1 cellular context compared by ENCODE assay signal in genomic region chr20:63863798-63864544, GRCh38.
TF ChIP-seq lines count a peak whose summit lies in the region.

No MANE protein-coding gene starts in this region.

TF ChIP-seq in H1, 55 proteins besides CTCF, POLR2A, EP300 and RAD21:
- TF ChIP-seq CBX5 (IDR thresholded peaks at IDR 0.05; ENCODE audit: low read depth, low read length) (no peak), HDAC6 (IDR thresholded peaks at IDR 0.05; ENCODE audit: low read depth, low read length) (no peak), CREB1 (IDR thresholded peaks at IDR 0.05) (0 out of 2 replicates have a peak, but pooled peaks have one; percentile 36), CTBP2 (IDR thresholded peaks at IDR 0.05; ENCODE audit: borderline replicate concordance, insufficient read depth, insufficient read length, low read length) (no peak), KDM1A (IDR thresholded peaks at IDR 0.05; ENCODE audit: borderline replicate concordance, low read length) (peak; percentile 34; the same call in 1 of the 2 replicates), HDAC2 (IDR thresholded peaks at IDR 0.05; ENCODE audit: borderline replicate concordance in 1 of 2, low read depth in 2 of 2, low read length in 2 of 2) (0 out of 4 replicates have a peak, but pooled peaks of 1 of the 2 experiments have one; percentile 27), E2F6 (IDR thresholded peaks at IDR 0.05) (no peak), NRF1 (IDR thresholded peaks at IDR 0.05; ENCODE audit: low read depth, low read length) (peak; percentile 26; the same call in 1 of the 2 replicates), MAFK (IDR thresholded peaks at IDR 0.05; ENCODE audit: low read depth, low read length) (no peak), ATF2 (IDR thresholded peaks at IDR 0.05; ENCODE audit: low read length) (0 out of 2 replicates have a peak, but pooled peaks have one; percentile 32), BACH1 (IDR thresholded peaks at IDR 0.05; ENCODE audit: low read length) (peak; percentile 61), SIN3A (conservative IDR thresholded peaks at IDR 0.05 in 1 of 2, IDR thresholded peaks at IDR 0.05 in 1 of 2; ENCODE audit: low read depth in 1 of 2, low read length in 2 of 2) (peak in 1 of 2 experiments; percentile 51; a peak in 1 of 4 replicates), GABPA (IDR thresholded peaks at IDR 0.05; ENCODE audit: borderline replicate concordance, insufficient read depth, low read length) (peak; percentile 76; the same call in 1 of the 2 replicates), TAF7 (optimal IDR thresholded peaks at IDR 0.05; ENCODE audit: borderline replicate concordance, low read depth, low read length) (peak; percentile 31)
- TF ChIP-seq, protein P1, sequence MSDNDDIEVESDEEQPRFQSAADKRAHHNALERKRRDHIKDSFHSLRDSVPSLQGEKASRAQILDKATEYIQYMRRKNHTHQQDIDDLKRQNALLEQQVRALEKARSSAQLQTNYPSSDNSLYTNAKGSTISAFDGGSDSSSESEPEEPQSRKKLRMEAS (IDR thresholded peaks at IDR 0.05): peak; percentile 70
- TF ChIP-seq, protein P2, sequence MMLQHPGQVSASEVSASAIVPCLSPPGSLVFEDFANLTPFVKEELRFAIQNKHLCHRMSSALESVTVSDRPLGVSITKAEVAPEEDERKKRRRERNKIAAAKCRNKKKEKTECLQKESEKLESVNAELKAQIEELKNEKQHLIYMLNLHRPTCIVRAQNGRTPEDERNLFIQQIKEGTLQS (IDR thresholded peaks at IDR 0.05; ENCODE audit: insufficient read depth, low read depth, low read length): no peak
